In the genomic region with DNA sequence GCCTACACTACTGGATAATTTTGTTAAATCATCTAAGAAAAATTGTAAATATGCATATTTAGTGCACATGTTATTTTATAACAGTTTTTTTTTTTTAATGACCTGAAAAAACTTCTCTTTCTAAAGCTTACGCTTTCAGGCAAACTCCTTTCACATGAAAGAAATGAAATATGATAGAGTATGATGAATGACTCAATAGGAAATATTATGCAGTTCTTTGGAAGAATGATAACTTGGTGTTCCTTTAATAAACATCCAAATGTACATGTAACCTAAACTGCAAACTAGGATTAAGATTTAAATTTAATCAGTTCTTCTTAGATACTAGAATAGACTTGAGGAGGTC, we compare ENCODE assay signal across 11 cellular contexts.
DNase-seq lines count a peak whose midpoint lies in the region; ATAC-seq and TF ChIP-seq lines count a peak whose summit lies in the region.
"Had no signal": no experiment of that assay in that cellular context is flagged by ENCODE, and none has a peak within 500 bp of the region (broad histone marks: within the 10 kb centered on the region; RNA-seq: fewer than 3 reads in every experiment).

No MANE protein-coding gene starts in this region.

- H3K27ac Mint-ChIP-seq in mesothelial cell of epicardium: no peak overlapping the region
- H3K27ac Mint-ChIP-seq: activated naive CD8-positive, alpha-beta T cell treated with anti-CD3 and anti-CD28 coated beads, Interleukin-2, amount 50 U/mL, for 24 hours had no signal

- H3K9me3 Mint-ChIP-seq in mesothelial cell of epicardium: no peaks in the 10 kb centered on the region
- H3K9me3 Mint-ChIP-seq: activated naive CD8-positive, alpha-beta T cell treated with anti-CD3 and anti-CD28 coated beads, Interleukin-2, amount 50 U/mL, for 24 hours had no signal

- peak overlapping the region in 11 of 12 donors; percentile 50 to 85 (median 72) for H3K27ac ChIP-seq in heart left ventricle
- peak overlapping the region in 58 of 59 donors; percentile 5 to 90 (median 79) for H3K27ac ChIP-seq in dorsolateral prefrontal cortex
- peak overlapping the region in 1 of 2 donors; percentile 40 for H3K27ac ChIP-seq in ovary
- H3K27ac ChIP-seq in aorta (ENCODE audit: low read depth in 1 of 2, low read length in 2 of 2): no peak overlapping the region

- H3K4me1 ChIP-seq in heart left ventricle (peaks cover 1 to 76% (median 48%) of the 10 kb centered on the region in 12 donors), ovary (ENCODE audit: insufficient read depth) (peaks cover 9% of the 10 kb centered on the region), aorta (ENCODE audit: control insufficient read depth in 1 of 2, insufficient read depth in 2 of 2, low read length in 2 of 2) (peaks cover 0 to 5% of the 10 kb centered on the region in 2 donors)

- no peaks in the 10 kb centered on the region for H3K36me3 ChIP-seq in heart left ventricle
- H3K36me3 ChIP-seq in ovary: no peaks in the 10 kb centered on the region
- no peaks in the 10 kb centered on the region for H3K36me3 ChIP-seq in aorta (ENCODE audit: control insufficient read depth in 1 of 2, insufficient read depth in 2 of 2, low read length in 1 of 2)

- no peaks in the 10 kb centered on the region for H3K9me3 ChIP-seq in heart left ventricle
- H3K9me3 ChIP-seq in ovary: no peaks in the 10 kb centered on the region
- no peaks in the 10 kb centered on the region for H3K9me3 ChIP-seq in aorta (ENCODE audit: control insufficient read depth, low read length)

- 45 to 65% (median 51%) methylated on average over 1 of the region's 1 CpG for WGBS in heart left ventricle, 4 donors
- WGBS in ovary, 3 donors: 4 to 21% (median 10%) methylated on average over 1 of the region's 1 CpG
- WGBS in aorta, 2 donors: 0 to 4% methylated on average over 1 of the region's 1 CpG

- H3K27me3 Mint-ChIP-seq in mesothelial cell of epicardium (ENCODE audit: low read depth): no peaks in the 10 kb centered on the region

- intact Hi-C loops in heart left ventricle (cut with DNase I) (loop anchor here in 4 of 10 donors (2.0 to 10.0 kb wide), 5 partner anchors 34 to 119 kb away; no protein-coding TSS in a partner anchor), left cardiac atrium (cut with DNase I) (loop anchor here in 1 of 2 donors (2.0 kb wide), 1 partner anchor 79 kb away; no protein-coding TSS in a partner anchor), dorsolateral prefrontal cortex (cut with DNase I) (no loop called here), ovary (cut with DNase I) (no loop called here), aorta (cut with DNase I) (loop anchor here in 1 of 2 donors (10.0 kb wide), 1 partner anchor 139 kb away; the partner anchor contains the start of gene DNM1L)

- H3K4me3 Mint-ChIP-seq in mesothelial cell of epicardium: no peak overlapping the region

- TF ChIP-seq EP300 in ovary (IDR thresholded peaks at IDR 0.05): no peak

- H3K36me3 Mint-ChIP-seq in mesothelial cell of epicardium: no peaks in the 10 kb centered on the region

- no peak for DNase-seq in heart left ventricle
- no peak for DNase-seq in left cardiac atrium
- no peak for DNase-seq in dorsolateral prefrontal cortex
- no peak for DNase-seq in ovary
- DNase-seq in aorta: no peak
- no peak for DNase-seq in mesothelial cell of epicardium (ENCODE audit: low spot score in 2 of 2, unreplicated experiment in 2 of 2)
- no peak for DNase-seq in epidermal melanocyte (ENCODE audit: insufficient read length, low spot score)
- no peak for DNase-seq in NCI-H2196 treated with DMSO at 0.1 percent for 48 hours (lab: John Stamatoyannopoulos, UW; ENCODE audit: unreplicated experiment)
- DNase-seq: NCI-H1436 treated with DMSO at 0.1 percent for 48 hours, T-helper 1 cell had no signal

- no peak for TF ChIP-seq POLR2A in heart left ventricle (IDR thresholded peaks at IDR 0.05)
- no peak for TF ChIP-seq POLR2A in ovary (IDR thresholded peaks at IDR 0.05)

- H3K4me3 ChIP-seq in heart left ventricle: peak overlapping the region in 10 of 12 donors; percentile 7 to 64 (median 56)
- peak overlapping the region in 43 of 59 donors; percentile 9 to 66 (median 49) for H3K4me3 ChIP-seq in dorsolateral prefrontal cortex
- H3K4me3 ChIP-seq in ovary: peak overlapping the region; percentile 35
- H3K4me3 ChIP-seq in aorta (ENCODE audit: low read length in 2 of 2): peak overlapping the region; percentile 79 to 97

- ATAC-seq in heart left ventricle: no peak
- ATAC-seq in left cardiac atrium: no peak
- ATAC-seq in aorta (ENCODE audit: low FRiP score): no peak

- TF ChIP-seq CTCF in heart left ventricle (IDR thresholded peaks at IDR 0.05): no peak
- TF ChIP-seq CTCF in dorsolateral prefrontal cortex (IDR thresholded peaks at IDR 0.05 in 54 of 56, conservative IDR thresholded peaks at IDR 0.05 in 2 of 56; ENCODE audit: low read depth in 1 of 56, partially characterized antibody in 56 of 56): no peak
- no peak for TF ChIP-seq CTCF in ovary (IDR thresholded peaks at IDR 0.05)
- no peak for TF ChIP-seq CTCF in mesothelial cell of epicardium (IDR thresholded peaks at IDR 0.05; ENCODE audit: unreplicated experiment)

- H3K27me3 ChIP-seq in heart left ventricle (no peaks in the 10 kb centered on the region), dorsolateral prefrontal cortex (no peaks in the 10 kb centered on the region), ovary (no peaks in the 10 kb centered on the region), aorta (ENCODE audit: control insufficient read depth in 1 of 2, insufficient read depth in 2 of 2, low read length in 1 of 2) (no peaks in the 10 kb centered on the region)

- peaks cover 43% of the 10 kb centered on the region for H3K4me1 Mint-ChIP-seq in mesothelial cell of epicardium

Comparison
In these comparisons a context has a peak if more than half of its experiments do, and no peak if none do; other contexts are left out.
1. H3K27ac ChIP-seq: peak in heart left ventricle (11 of 12) and dorsolateral prefrontal cortex (58 of 59); none in aorta (0 of 2).
2. H3K4me3 ChIP-seq: peak in every context shown above with its lines; median percentile 88 in aorta; 56 in heart left ventricle; 49 in dorsolateral prefrontal cortex; 35 in ovary.